In genomic region chr22:28882545-28882877, GRCh38 we compare ENCODE assay signal across 8 cellular contexts. TPM values are rescaled to one million over a fixed set of nuclear protein-coding genes. Genes with fewer than 3 reads are reported as not detected.
A peak's percentile ranks its signal among the peaks of the same experiment; 100 is the strongest.
DNase-seq lines count a peak whose midpoint lies in the region; ATAC-seq and TF ChIP-seq lines count a peak whose summit lies in the region.

No MANE protein-coding gene starts in this region.

- H3K4me3 ChIP-seq in GM12865 (ENCODE audit: low read depth, low read length) (peak overlapping the region; percentile 44), Panc1 (ENCODE audit: low read depth in 2 of 2, low read length in 2 of 2) (peak overlapping the region; percentile 56 to 74), dorsolateral prefrontal cortex (peak overlapping the region; percentile 44 to 83 (median 72)), mucosa of stomach (ENCODE audit: low read length) (peak overlapping the region; percentile 80), aorta (ENCODE audit: low read length in 2 of 2) (peak overlapping the region; percentile 9 to 41), WERI-Rb-1 (ENCODE audit: low read depth, low read length) (no peak overlapping the region)

- no peak for TF ChIP-seq CTCF in GM12865 (IDR thresholded peaks at IDR 0.05; ENCODE audit: insufficient read depth, low read depth, low read length, missing control alignments)
- no peak for TF ChIP-seq CTCF in Panc1 (IDR thresholded peaks at IDR 0.05)
- TF ChIP-seq CTCF in dorsolateral prefrontal cortex (IDR thresholded peaks at IDR 0.05 in 54 of 56, conservative IDR thresholded peaks at IDR 0.05 in 2 of 56; ENCODE audit: low read depth in 1 of 56, partially characterized antibody in 56 of 56), result no peak
- TF ChIP-seq CTCF in WERI-Rb-1 (IDR thresholded peaks at IDR 0.05; ENCODE audit: low read depth, low read length), result no peak

- 0 to 1% methylated on average over 5 of the region's 5 CpGs for WGBS in aorta, 2 donors

- DNase-seq in GM12865 (ENCODE audit: low read depth) (no peak), Panc1 (ENCODE audit: low read depth, low spot score) (no peak), dorsolateral prefrontal cortex (no peak), aorta (peak in 1 of 2 donors; percentile 78), WERI-Rb-1 (no peak), cerebellar nuclear complex (lab: John Stamatoyannopoulos, UW) (no peak)

- H3K4me1 ChIP-seq in Panc1 (ENCODE audit: control insufficient read depth, insufficient read depth, low read length) (peaks cover 14% of the 10 kb centered on the region), mucosa of stomach (ENCODE audit: control insufficient read depth, insufficient read depth, low read length) (peaks cover 39% of the 10 kb centered on the region), aorta (ENCODE audit: control insufficient read depth in 1 of 2, insufficient read depth in 2 of 2, low read length in 2 of 2) (no peaks in the 10 kb centered on the region)

- intact Hi-C loops in Panc1 (cut with micrococcal nuclease; ENCODE audit: unreplicated experiment) (no loop called here), dorsolateral prefrontal cortex (cut with DNase I) (loop anchor here in 1 of 2 donors (2.0 kb wide), 1 partner anchor 140 kb away; the partner anchor contains the start of gene HSCB), aorta (cut with DNase I) (loop anchor here (2.0 to 10.0 kb wide), 3 partner anchors 70 to 152 kb away; no protein-coding TSS in a partner anchor)

- H3K9me3 ChIP-seq in Panc1 (ENCODE audit: control insufficient read depth, insufficient read depth, low read depth, low read length) (no peaks in the 10 kb centered on the region), mucosa of stomach (ENCODE audit: control insufficient read depth, low read length) (no peaks in the 10 kb centered on the region), aorta (ENCODE audit: control insufficient read depth, low read length) (no peaks in the 10 kb centered on the region), WERI-Rb-1 (ENCODE audit: severe bottlenecking) (no peaks in the 10 kb centered on the region)

- peak; percentile 12 for ATAC-seq in Panc1
- ATAC-seq in aorta (ENCODE audit: low FRiP score), result peak; percentile 57
- no peak for ATAC-seq in GM21515 (IDR thresholded peaks at IDR 0.05; ENCODE audit: unreplicated experiment)

- H3K36me3 ChIP-seq in Panc1 (ENCODE audit: control insufficient read depth, insufficient read depth, low read length) (no peaks in the 10 kb centered on the region), mucosa of stomach (ENCODE audit: control insufficient read depth, insufficient read depth, low read length) (no peaks in the 10 kb centered on the region), aorta (ENCODE audit: control insufficient read depth in 1 of 2, insufficient read depth in 2 of 2, low read length in 1 of 2) (no peaks in the 10 kb centered on the region), WERI-Rb-1 (no peaks in the 10 kb centered on the region)

- POLR2A ChIA-PET in Panc1 (lab: Charles Lee), result no interaction called here

- in situ Hi-C loops in Panc1 (cut with HindIII; ENCODE audit: low pct_unique_long_range_greater_than_20kb, low sequenced_read_pairs), result no loop called here

- H3K27ac ChIP-seq in Panc1 (ENCODE audit: low read length) (peak overlapping the region; percentile 40), dorsolateral prefrontal cortex (peak overlapping the region in 35 of 59 donors; percentile 7 to 80 (median 56)), aorta (ENCODE audit: low read depth in 1 of 2, low read length in 2 of 2) (peak overlapping the region in 1 of 2 donors; percentile 22), WERI-Rb-1 (no peak overlapping the region)

- CTCF ChIA-PET in Panc1 (lab: Charles Lee), result interaction anchor here (0.7 kb wide), 1 partner anchor 766 kb away, joined by 4 read pairs; no protein-coding TSS in a partner anchor

- BruUV-seq in Panc1 (replicated peaks; lab: Mats Ljungman, UMichigan), result no TSS peak

- H3K9ac ChIP-seq in mucosa of stomach (ENCODE audit: low read length), result peak overlapping the region; percentile 59

- H3K27me3 ChIP-seq in Panc1 (ENCODE audit: control insufficient read depth, insufficient read depth, low read length), result no peaks in the 10 kb centered on the region
- H3K27me3 ChIP-seq in dorsolateral prefrontal cortex, result no peaks in the 10 kb centered on the region
- H3K27me3 ChIP-seq in mucosa of stomach (ENCODE audit: control insufficient read depth, insufficient read depth, low read length), result peaks cover 9% of the 10 kb centered on the region
- no peaks in the 10 kb centered on the region for H3K27me3 ChIP-seq in aorta (ENCODE audit: control insufficient read depth in 1 of 2, insufficient read depth in 2 of 2, low read length in 1 of 2)
- H3K27me3 ChIP-seq in WERI-Rb-1 (ENCODE audit: insufficient read depth, low read depth, severe bottlenecking), result no peaks in the 10 kb centered on the region

RNA-seq across cellular contexts. Expression of gene ZNRF3, which starts 0.9 kb away (rescaled TPM):
- total RNA-seq in Panc1 (2021; ENCODE audit: unreplicated experiment) (7.3 TPM), dorsolateral prefrontal cortex (10 to 100 TPM; 13.3 to 65.5 (median 24.6) TPM), aorta (10 to 100 TPM in 1 of 2 donors, 1 to 10 TPM in 1; 7.2 to 11.8 TPM)
- polyA plus RNA-seq in Panc1 (2012; ENCODE audit: insufficient read length), result 5.3 TPM
- polyA plus RNA-seq in aorta, result 1 to 10 TPM; 1.4 to 2.9 TPM
